In genomic region chr19:57406516-57407123, GRCh38 we compare ENCODE assay signal across 8 cellular contexts. TPM values are rescaled to one million over a fixed set of nuclear protein-coding genes. Genes with fewer than 3 reads are reported as not detected.
DNase-seq lines count a peak whose midpoint lies in the region; ATAC-seq and TF ChIP-seq lines count a peak whose summit lies in the region.

No MANE protein-coding gene starts in this region.

- H3K4me3 Mint-ChIP-seq in brain, result peak overlapping the region in 1 of 5 experiments; percentile 58

- peak overlapping the region in 4 of 5 experiments; percentile 0 to 34 (median 11) for H3K27ac Mint-ChIP-seq in brain

- no peak overlapping the region for H3K4me3 ChIP-seq in GM12875 (ENCODE audit: low read depth, low read length)
- no peak overlapping the region for H3K4me3 ChIP-seq in WI38 (ENCODE audit: low read depth, low read length)

- peaks cover 0 to 7% (median 3%) of the 10 kb centered on the region in 5 experiments for H3K9me3 Mint-ChIP-seq in brain

- H3K27me3 Mint-ChIP-seq in brain, result peaks cover 7% of the 10 kb centered on the region

- H3K36me3 Mint-ChIP-seq in brain, result peaks cover 28% of the 10 kb centered on the region

- ATAC-seq in GM18873 (IDR thresholded peaks at IDR 0.05; ENCODE audit: low FRiP score, unreplicated experiment), result no peak
- no peak for ATAC-seq in GM21360 (IDR thresholded peaks at IDR 0.05; ENCODE audit: unreplicated experiment)

- TF ChIP-seq CTCF in GM12875 (IDR thresholded peaks at IDR 0.05; ENCODE audit: borderline replicate concordance, insufficient read depth, low read depth, low read length), result peak; percentile 71
- peak; percentile 80 for TF ChIP-seq CTCF in WI38 (IDR thresholded peaks at IDR 0.05; ENCODE audit: low read depth, low read length)
- peak; percentile 52 to 80 for TF ChIP-seq CTCF in brain (conservative IDR thresholded peaks at IDR 0.05)

- DNase-seq in NCI-H187 treated with DMSO at 0.1 percent for 48 hours (lab: John Stamatoyannopoulos, UW) (peak; percentile 40), iris pigment epithelial cell (ENCODE audit: low read depth) (peak; percentile 53)
- DNase-seq in stimulated activated CD4-positive, alpha-beta T cell treated with anti-CD3 and anti-CD28 coated beads, Interleukin-4, amount 100 ng/mL, for 48 hours (ENCODE audit: low read depth in 2 of 2), result peak; percentile 55 to 61

- H3K4me1 Mint-ChIP-seq in brain, result peaks cover 20% of the 10 kb centered on the region

RNA-seq across cellular contexts. Expression of gene ZNF17, which starts 4.3 kb away (rescaled TPM):
- 2.4 TPM for polyA plus RNA-seq in brain (ENCODE audit: insufficient read depth, low read depth, low replicate concordance)

RNA-seq across cellular contexts. Expression of gene ZNF548, which starts 17.0 kb away (rescaled TPM):
- polyA plus RNA-seq in brain (ENCODE audit: insufficient read depth, low read depth, low replicate concordance), result 4.9 TPM

RNA-seq across cellular contexts. Expression of gene ZNF749, which starts 28.5 kb away (rescaled TPM):
- polyA plus RNA-seq in brain (ENCODE audit: insufficient read depth, low read depth, low replicate concordance), result 10.4 TPM

RNA-seq across cellular contexts. Expression of gene TRAPPC2B, which starts 43.3 kb away (rescaled TPM):
- polyA plus RNA-seq in brain (ENCODE audit: insufficient read depth, low read depth, low replicate concordance), result 17.0 TPM

RNA-seq across cellular contexts. Expression of gene ZNF547, which starts 43.3 kb away (rescaled TPM):
- 1.2 TPM for polyA plus RNA-seq in brain (ENCODE audit: insufficient read depth, low read depth, low replicate concordance)
